ENCODE assay signal across 20 cellular contexts in the genomic region with DNA sequence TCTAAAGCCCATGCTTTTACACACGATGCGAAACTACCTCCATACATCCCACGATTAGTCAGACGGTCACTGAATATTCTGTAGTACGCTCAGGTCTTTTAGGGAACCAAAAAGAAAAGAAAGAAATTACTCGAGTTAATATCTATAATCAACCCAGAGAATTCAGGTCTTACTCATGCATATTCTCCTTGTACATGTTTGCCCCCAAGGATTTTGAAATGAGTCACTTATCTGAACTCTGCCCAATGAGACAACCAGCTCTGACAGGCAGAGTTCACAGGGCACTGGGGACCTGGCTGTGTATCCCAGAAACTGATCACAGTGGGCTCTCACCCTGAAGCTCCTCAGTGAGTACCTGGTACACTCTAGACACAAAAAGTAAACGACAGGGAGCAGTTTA. TPM values are rescaled to one million over a fixed set of nuclear protein-coding genes. Genes with fewer than 3 reads are reported as not detected.
"Had no signal": no experiment of that assay in that cellular context is flagged by ENCODE, and none has a peak within 500 bp of the region (broad histone marks: within the 10 kb centered on the region; RNA-seq: fewer than 3 reads in every experiment).

No MANE protein-coding gene starts in this region.

- H3K36me3 ChIP-seq: ascending aorta, neutrophil, transverse colon, vagina had no signal

- H3K9me3 Mint-ChIP-seq: activated naive CD4-positive, alpha-beta T cell treated with anti-CD3 and anti-CD28 coated beads, Interleukin-2, amount 10 ng/mL, durations not matched to agents 7 days and 5 days; natural killer cell had no signal

- H3K27ac ChIP-seq: ascending aorta, neutrophil, parathyroid adenoma, transverse colon, vagina had no signal

- H3K9me3 ChIP-seq: ascending aorta, neutrophil, transverse colon, vagina had no signal

- DNase-seq: activated CD4-positive, alpha-beta T cell treated with anti-CD3 and anti-CD28 coated beads for 1 hour; activated CD4-positive, alpha-beta T cell treated with anti-CD3 and anti-CD28 coated beads, Interleukin-2, amount 50 U/mL, for 4 hours; activated naive CD4-positive, alpha-beta T cell treated with anti-CD3 and anti-CD28 coated beads, Interleukin-2, amount 10 ng/mL, durations not matched to agents 7 days and 5 days; dermis blood vessel endothelial cell; erythroblast; glutamatergic neuron; kidney glomerular epithelial cell; left ventricle myocardium superior; mesenchymal stem cell; natural killer cell; retina; stimulated activated CD4-positive, alpha-beta T cell treated with anti-CD3 and anti-CD28 coated beads, Interleukin-2, amount 100 ng/mL, for 48 hours; stimulated activated naive CD4-positive, alpha-beta T cell; substantia nigra; transverse colon had no signal

- H3K27ac Mint-ChIP-seq: activated naive CD4-positive, alpha-beta T cell treated with anti-CD3 and anti-CD28 coated beads, Interleukin-2, amount 10 ng/mL, durations not matched to agents 7 days and 5 days; natural killer cell had no signal

- H3K27me3 ChIP-seq: ascending aorta, transverse colon, vagina had no signal

- H3K4me1 ChIP-seq: ascending aorta, vagina had no signal

- ATAC-seq: left ventricle myocardium superior, natural killer cell had no signal

- H3K4me3 Mint-ChIP-seq: activated naive CD4-positive, alpha-beta T cell treated with anti-CD3 and anti-CD28 coated beads, Interleukin-2, amount 10 ng/mL, durations not matched to agents 7 days and 5 days; natural killer cell had no signal

- H2AFZ ChIP-seq: parathyroid adenoma had no signal

- H3K4me3 ChIP-seq: ascending aorta, transverse colon, vagina had no signal

- H3K36me3 Mint-ChIP-seq: activated naive CD4-positive, alpha-beta T cell treated with anti-CD3 and anti-CD28 coated beads, Interleukin-2, amount 10 ng/mL, durations not matched to agents 7 days and 5 days; natural killer cell had no signal

- H3K9ac ChIP-seq: parathyroid adenoma had no signal

- H3K4me1 Mint-ChIP-seq: activated naive CD4-positive, alpha-beta T cell treated with anti-CD3 and anti-CD28 coated beads, Interleukin-2, amount 10 ng/mL, durations not matched to agents 7 days and 5 days; natural killer cell had no signal

- H3K79me2 ChIP-seq: parathyroid adenoma had no signal

RNA-seq across cellular contexts. Expression of gene RASSF10, which starts 29.2 kb away (rescaled TPM):
- total RNA-seq: ascending aorta, chondrocyte, natural killer cell had no signal
